18 cellular contexts compared by ENCODE assay signal in genomic region chr11:96524475-96524874, GRCh38.
A peak's percentile ranks its signal among the peaks of the same experiment; 100 is the strongest.
DNase-seq lines count a peak whose midpoint lies in the region; ATAC-seq and TF ChIP-seq lines count a peak whose summit lies in the region.
"Had no signal": no experiment of that assay in that cellular context is flagged by ENCODE, and none has a peak within 500 bp of the region (broad histone marks: within the 10 kb centered on the region; RNA-seq: fewer than 3 reads in every experiment).

No MANE protein-coding gene starts in this region.

- no peak for ATAC-seq in activated naive CD8-positive, alpha-beta T cell treated with anti-CD3 and anti-CD28 coated beads, Interleukin-2, amount 50 U/mL, for 24 hours
- no peak for ATAC-seq in GM21515 (IDR thresholded peaks at IDR 0.05; ENCODE audit: unreplicated experiment)
- ATAC-seq: left lobe of liver; stimulated activated memory B cell treated with anti-CD40 and anti-IgM and Interleukin-4, amounts not matched to agents 10 μg/mL and 1 μg/mL and 100 μg/mL, for 72 hours had no signal

- no peaks in the 10 kb centered on the region for H3K36me3 Mint-ChIP-seq in osteocyte (ENCODE audit: unreplicated experiment)
- no peaks in the 10 kb centered on the region for H3K36me3 Mint-ChIP-seq in activated naive CD8-positive, alpha-beta T cell treated with anti-CD3 and anti-CD28 coated beads, Interleukin-2, amount 50 U/mL, for 24 hours (ENCODE audit: low read depth)
- H3K36me3 Mint-ChIP-seq: CD14-positive monocyte; stimulated activated memory B cell treated with anti-CD40 and anti-IgM and Interleukin-4, amounts not matched to agents 10 μg/mL and 1 μg/mL and 100 μg/mL, for 72 hours had no signal

- H3K9me3 Mint-ChIP-seq in osteocyte (ENCODE audit: unreplicated experiment): no peaks in the 10 kb centered on the region
- H3K9me3 Mint-ChIP-seq in activated naive CD8-positive, alpha-beta T cell treated with anti-CD3 and anti-CD28 coated beads, Interleukin-2, amount 50 U/mL, for 24 hours: peaks cover 11% of the 10 kb centered on the region

- no peak overlapping the region for H3K4me3 Mint-ChIP-seq in osteocyte (ENCODE audit: unreplicated experiment)
- H3K4me3 Mint-ChIP-seq in activated naive CD8-positive, alpha-beta T cell treated with anti-CD3 and anti-CD28 coated beads, Interleukin-2, amount 50 U/mL, for 24 hours: no peak overlapping the region
- H3K4me3 Mint-ChIP-seq: CD14-positive monocyte; stimulated activated memory B cell treated with anti-CD40 and anti-IgM and Interleukin-4, amounts not matched to agents 10 μg/mL and 1 μg/mL and 100 μg/mL, for 72 hours had no signal

- DNase-seq in HCEC 1CT (peak; percentile 4), NCI-H226 (peak; percentile 29), cardiac fibroblast (ENCODE audit: low read depth in 2 of 2) (peak; percentile 10 to 19), osteocyte (ENCODE audit: extremely low spot score, unreplicated experiment) (no peak), HUDEP-2 (lab: John Stamatoyannopoulos, UW; ENCODE audit: unreplicated experiment in 76 of 76) (no peak)
- DNase-seq in activated naive CD8-positive, alpha-beta T cell treated with anti-CD3 and anti-CD28 coated beads, Interleukin-2, amount 50 U/mL, for 24 hours: no peak
- DNase-seq: activated naive CD4-positive, alpha-beta T cell treated with anti-CD3 and anti-CD28 coated beads, Interleukin-2, amount 50 U/mL, for 16 hours; activated T-cell treated with anti-CD3 and anti-CD28 coated beads for 4 hours; esophagus squamous epithelium; NCI-H1417; NCI-H446 treated with DMSO at 0.1 percent for 48 hours; posterior cingulate gyrus; transverse colon had no signal

- TF ChIP-seq CTCF in cardiac fibroblast (IDR thresholded peaks at IDR 0.05; ENCODE audit: low read depth, low read length) (no peak), osteocyte (IDR thresholded peaks at IDR 0.05) (peak; percentile 20)

- H3K27ac Mint-ChIP-seq in osteocyte (ENCODE audit: unreplicated experiment): no peak overlapping the region
- H3K27ac Mint-ChIP-seq in activated naive CD8-positive, alpha-beta T cell treated with anti-CD3 and anti-CD28 coated beads, Interleukin-2, amount 50 U/mL, for 24 hours: no peak overlapping the region
- H3K27ac Mint-ChIP-seq: CD14-positive monocyte; stimulated activated memory B cell treated with anti-CD40 and anti-IgM and Interleukin-4, amounts not matched to agents 10 μg/mL and 1 μg/mL and 100 μg/mL, for 72 hours had no signal

- no peaks in the 10 kb centered on the region for H3K4me1 Mint-ChIP-seq in osteocyte (ENCODE audit: unreplicated experiment)
- H3K4me1 Mint-ChIP-seq in activated naive CD8-positive, alpha-beta T cell treated with anti-CD3 and anti-CD28 coated beads, Interleukin-2, amount 50 U/mL, for 24 hours: no peaks in the 10 kb centered on the region
- H3K4me1 Mint-ChIP-seq: CD14-positive monocyte; stimulated activated memory B cell treated with anti-CD40 and anti-IgM and Interleukin-4, amounts not matched to agents 10 μg/mL and 1 μg/mL and 100 μg/mL, for 72 hours had no signal

- H3K27me3 Mint-ChIP-seq in osteocyte (ENCODE audit: unreplicated experiment): peaks cover 26% of the 10 kb centered on the region
- peaks cover 2% of the 10 kb centered on the region for H3K27me3 Mint-ChIP-seq in activated naive CD8-positive, alpha-beta T cell treated with anti-CD3 and anti-CD28 coated beads, Interleukin-2, amount 50 U/mL, for 24 hours

- no peak overlapping the region for H3K4me3 ChIP-seq in cardiac fibroblast (replicated peaks in 1 of 2; ENCODE audit: low read depth in 2 of 2, low read length in 2 of 2)
- H3K4me3 ChIP-seq: breast epithelium, esophagus squamous epithelium, transverse colon had no signal

Comparison
In these comparisons a context has a peak if more than half of its experiments do, and no peak if none do; other contexts are left out.
1. DNase-seq: peak in HCEC 1CT (single experiment), NCI-H226 (single experiment) and cardiac fibroblast (2 of 2); none in osteocyte (single experiment), activated naive CD8-positive, alpha-beta T cell treated with anti-CD3 and anti-CD28 coated beads, Interleukin-2, amount 50 U/mL, for 24 hours (single experiment) and HUDEP-2 (0 of 76).